11 cellular contexts compared by ENCODE assay signal in the genomic region with DNA sequence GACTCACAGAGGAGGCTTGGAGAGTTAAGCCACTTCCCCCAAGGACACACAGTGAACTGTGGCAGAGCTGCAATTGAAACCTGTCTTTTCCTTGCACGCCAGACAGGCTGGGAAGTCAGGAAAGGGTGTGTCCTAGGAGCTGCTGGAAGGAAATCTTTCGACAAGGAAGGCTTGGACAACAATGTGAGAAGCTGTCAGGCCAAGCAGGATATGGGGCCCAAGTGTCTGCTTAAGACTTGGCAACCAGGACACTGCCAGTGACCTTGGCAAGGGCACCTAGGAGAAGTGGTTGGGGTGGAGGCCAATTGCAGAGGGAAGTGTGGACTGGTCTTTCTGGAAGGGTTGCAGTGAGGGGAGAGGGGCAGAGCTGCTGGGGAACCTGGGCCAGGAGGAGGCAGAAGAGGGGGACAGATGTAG. TPM values are rescaled to one million over a fixed set of nuclear protein-coding genes. Genes with fewer than 3 reads are reported as not detected.
DNase-seq lines count a peak whose midpoint lies in the region; ATAC-seq and TF ChIP-seq lines count a peak whose summit lies in the region.
"Had no signal": no experiment of that assay in that cellular context is flagged by ENCODE, and none has a peak within 500 bp of the region (broad histone marks: within the 10 kb centered on the region; RNA-seq: fewer than 3 reads in every experiment).

No MANE protein-coding gene starts in this region.

- no peak overlapping the region for H3K4me3 Mint-ChIP-seq in Calu3 (ENCODE audit: low read depth, unreplicated experiment)
- H3K4me3 Mint-ChIP-seq: activated naive CD4-positive, alpha-beta T cell treated with anti-CD3 and anti-CD28 coated beads, Interleukin-2, amount 50 U/mL, for 24 hours had no signal

- intact Hi-C loops in Calu3 (cut with micrococcal nuclease; ENCODE audit: unreplicated experiment): no loop called here

- H3K27me3 ChIP-seq in neutrophil: peaks cover 5% of the 10 kb centered on the region

- ATAC-seq in HG03280 (IDR thresholded peaks at IDR 0.05; ENCODE audit: unreplicated experiment): no peak
- ATAC-seq in HG03342 (IDR thresholded peaks at IDR 0.05; ENCODE audit: unreplicated experiment): no peak
- ATAC-seq: sciatic nerve had no signal

- H3K36me3 ChIP-seq in neutrophil: peaks cover 48% of the 10 kb centered on the region

- H3K9me3 ChIP-seq in neutrophil: no peaks in the 10 kb centered on the region

- no TSS peak for BruUV-seq in Calu3 (replicated peaks; lab: Mats Ljungman, UMichigan)

- peak overlapping the region; percentile 87 for H3K27ac ChIP-seq in neutrophil

- CTCF ChIA-PET in Calu3 (lab: Charles Lee): interaction anchor here (0.7 kb wide), 1 partner anchor 158 kb away, joined by 3 read pairs; no protein-coding TSS in a partner anchor

- peaks cover 25% of the 10 kb centered on the region for H3K36me3 Mint-ChIP-seq in Calu3 (ENCODE audit: insufficient read depth, unreplicated experiment)
- H3K36me3 Mint-ChIP-seq: activated naive CD4-positive, alpha-beta T cell treated with anti-CD3 and anti-CD28 coated beads, Interleukin-2, amount 50 U/mL, for 24 hours had no signal

- DNase-seq in EH (ENCODE audit: low read depth): peak; percentile 43
- peak; percentile 37 for DNase-seq in OCI-M1 (lab: John Stamatoyannopoulos, UW)
- DNase-seq in fibroblast of gingiva (ENCODE audit: low read depth): peak; percentile 19
- DNase-seq in Calu3: no peak
- no peak for DNase-seq in stimulated activated CD4-positive, alpha-beta T cell treated with anti-CD3 and anti-CD28 coated beads, Interleukin-4, amount 100 ng/mL, for 24 hours
- DNase-seq: NCI-H1930 had no signal

- no peaks in the 10 kb centered on the region for H3K9me3 Mint-ChIP-seq in Calu3 (ENCODE audit: low read depth, unreplicated experiment)
- H3K9me3 Mint-ChIP-seq: activated naive CD4-positive, alpha-beta T cell treated with anti-CD3 and anti-CD28 coated beads, Interleukin-2, amount 50 U/mL, for 24 hours had no signal

- TF ChIP-seq CTCF in neutrophil (IDR thresholded peaks at IDR 0.05): no peak
- TF ChIP-seq CTCF in Calu3 (IDR thresholded peaks at IDR 0.05; ENCODE audit: unreplicated experiment): no peak

- peaks cover 20% of the 10 kb centered on the region for H3K27me3 Mint-ChIP-seq in Calu3 (ENCODE audit: unreplicated experiment)
- H3K27me3 Mint-ChIP-seq: activated naive CD4-positive, alpha-beta T cell treated with anti-CD3 and anti-CD28 coated beads, Interleukin-2, amount 50 U/mL, for 24 hours had no signal

- H3K4me1 ChIP-seq in neutrophil (ENCODE audit: control insufficient read depth in 1 of 2, insufficient read depth in 1 of 2, low read depth in 1 of 2, low read length in 1 of 2): peaks cover 37 to 55% of the 10 kb centered on the region in 2 experiments

- peaks cover 21% of the 10 kb centered on the region for H3K4me1 Mint-ChIP-seq in Calu3 (ENCODE audit: low read depth, unreplicated experiment)

- no peak overlapping the region for H3K27ac Mint-ChIP-seq in Calu3 (ENCODE audit: unreplicated experiment)
- H3K27ac Mint-ChIP-seq: activated naive CD4-positive, alpha-beta T cell treated with anti-CD3 and anti-CD28 coated beads, Interleukin-2, amount 50 U/mL, for 24 hours had no signal

- H3K4me3 ChIP-seq in neutrophil (ENCODE audit: low read depth in 1 of 2, low read length in 1 of 2): no peak overlapping the region

RNA-seq across cellular contexts. Expression of a gene that starts 2.1 kb away (rescaled TPM):
- total RNA-seq in Calu3 (2022): 1.4 and 1.7 TPM in 2 replicates

RNA-seq across cellular contexts. Expression of a gene that starts 21.3 kb away (rescaled TPM):
- not detected in 2 replicates for total RNA-seq in Calu3 (2022)

RNA-seq across cellular contexts. Expression of a gene that starts 48.9 kb away (rescaled TPM):
- 25.4 and 26.9 TPM in 2 replicates for total RNA-seq in Calu3 (2022)

Comparison
In these comparisons a context has a peak if more than half of its experiments do, and no peak if none do; other contexts are left out.
1. DNase-seq: peak in EH (single experiment), OCI-M1 (single experiment) and fibroblast of gingiva (single experiment); none in Calu3 (single experiment) and stimulated activated CD4-positive, alpha-beta T cell treated with anti-CD3 and anti-CD28 coated beads, Interleukin-4, amount 100 ng/mL, for 24 hours (single experiment).